ENCODE assay signal across 23 cellular contexts in genomic region chr12:125113800-125114199, GRCh38. TPM values are rescaled to one million over a fixed set of nuclear protein-coding genes. Genes with fewer than 3 reads are reported as not detected.
A peak's percentile ranks its signal among the peaks of the same experiment; 100 is the strongest.
DNase-seq lines count a peak whose midpoint lies in the region; ATAC-seq, FAIRE-seq and TF ChIP-seq lines count a peak whose summit lies in the region.
"Had no signal": no experiment of that assay in that cellular context is flagged by ENCODE, and none has a peak within 500 bp of the region (broad histone marks: within the 10 kb centered on the region; RNA-seq: fewer than 3 reads in every experiment).

No MANE protein-coding gene starts in this region.

- no peak overlapping the region for H3K27ac Mint-ChIP-seq in stimulated activated naive CD8-positive, alpha-beta T cell treated with anti-CD3 and anti-CD28 coated beads, Interleukin-15, amount 100 ng/mL, for 72 hours
- H3K27ac Mint-ChIP-seq in stimulated activated naive B cell treated with anti-CD40 and anti-IgM and Interleukin-4, amounts not matched to agents 10 μg/mL and 1 μg/mL and 100 μg/mL, for 72 hours: peak overlapping the region; percentile 62
- H3K27ac Mint-ChIP-seq: B cell, HFFc6 had no signal

- 79% methylated on average over 9 of the region's 9 CpGs; no CpG with 5 or more reads in 1 of the 2 experiments for whole genome bisulfite sequencing in H1 (ENCODE audit: extremely low coverage in 1 of 2, insufficient coverage in 1 of 2, insufficient read length in 1 of 2, insufficient replicate concordance in 2 of 2, low coverage in 1 of 2, low lambda C conversion rate in 2 of 2, missing lambda C conversion rate in 1 of 2), 2 experiments

- no peak overlapping the region for H3K4ac ChIP-seq in H1 (replicated peaks; ENCODE audit: insufficient read length, low read depth, low read length)

- H3K9ac ChIP-seq in H1 (replicated peaks in 1 of 4; ENCODE audit: extremely low read depth in 1 of 4, low read depth in 3 of 4, low read length in 3 of 4) (no peak overlapping the region), MM.1S (ENCODE audit: low read length) (no peak overlapping the region)
- H3K9ac ChIP-seq: BLaER1 had no signal

- H2BK5ac ChIP-seq in H1 (ENCODE audit: low read depth, low read length): no peak overlapping the region; the same call in 1 of the 2 replicates

- no peaks in the 10 kb centered on the region for H3K4me1 Mint-ChIP-seq in stimulated activated naive CD8-positive, alpha-beta T cell treated with anti-CD3 and anti-CD28 coated beads, Interleukin-15, amount 100 ng/mL, for 72 hours
- H3K4me1 Mint-ChIP-seq in stimulated activated naive B cell treated with anti-CD40 and anti-IgM and Interleukin-4, amounts not matched to agents 10 μg/mL and 1 μg/mL and 100 μg/mL, for 72 hours: peaks cover 4 to 13% of the 10 kb centered on the region in 2 donors
- H3K4me1 Mint-ChIP-seq: B cell; CD4-positive, CD25-positive, alpha-beta regulatory T cell; CD8-positive, alpha-beta memory T cell had no signal

- H3K36me3 Mint-ChIP-seq in stimulated activated naive B cell treated with anti-CD40 and anti-IgM and Interleukin-4, amounts not matched to agents 10 μg/mL and 1 μg/mL and 100 μg/mL, for 72 hours: peaks cover 54 to 77% of the 10 kb centered on the region in 2 donors

- no peaks in the 10 kb centered on the region for H3K9me2 ChIP-seq in MM.1S (replicated peaks; ENCODE audit: insufficient read depth, low read length)

- POLR2A ChIA-PET in H1 (lab: Charles Lee; ENCODE audit: partially characterized antibody): interaction anchor here (1.1 to 1.3 kb wide), 2 partner anchors 14 to 32 kb away, joined by 4 read pairs; no protein-coding TSS in a partner anchor

- peak; percentile 8 for ATAC-seq in stimulated activated naive CD8-positive, alpha-beta T cell treated with anti-CD3 and anti-CD28 coated beads, Interleukin-15, amount 100 ng/mL, for 72 hours
- no peak for ATAC-seq in stimulated activated naive CD8-positive, alpha-beta T cell treated with anti-CD3 and anti-CD28 coated beads, Interleukin-15, Interleukin-2, amounts not matched to agents 100 U/mL and 50 U/mL, for 24 hours
- no peak for ATAC-seq in stimulated activated naive B cell treated with anti-CD40 and anti-IgM and Interleukin-4, amounts not matched to agents 10 μg/mL and 1 μg/mL and 100 μg/mL, for 72 hours (replicated peaks)
- ATAC-seq in HG02678 (IDR thresholded peaks at IDR 0.05; ENCODE audit: unreplicated experiment) (no peak), GM21619 (IDR thresholded peaks at IDR 0.05; ENCODE audit: unreplicated experiment) (no peak)

- H3K18ac ChIP-seq in H1 (ENCODE audit: extremely low read depth, low read length): no peak overlapping the region

- H3K9me3 ChIP-seq in H1 (ENCODE audit: insufficient read depth in 2 of 2, low read depth in 1 of 2, low read length in 1 of 2) (no peaks in the 10 kb centered on the region), MM.1S (replicated peaks; ENCODE audit: insufficient read depth, low read length) (no peaks in the 10 kb centered on the region)
- H3K9me3 ChIP-seq: HAP-1 had no signal

- no peak for TF ChIP-seq RAD21 in H1 (IDR thresholded peaks at IDR 0.05 in 1 of 2, conservative IDR thresholded peaks at IDR 0.05 in 1 of 2; ENCODE audit: low read depth in 2 of 2, low read length in 2 of 2)

- H2BK15ac ChIP-seq in H1 (ENCODE audit: low read length): no peak overlapping the region

- no peaks in the 10 kb centered on the region for H3K23me2 ChIP-seq in H1 (ENCODE audit: low read depth, low read length)

- H4K91ac ChIP-seq in H1 (replicated peaks; ENCODE audit: insufficient read length, low read length): no peak overlapping the region

- no peak overlapping the region for H2BK20ac ChIP-seq in H1 (ENCODE audit: low read length)

- H3K4me2 ChIP-seq in H1 (ENCODE audit: insufficient read depth in 1 of 2, low read depth in 2 of 2, low read length in 2 of 2) (no peak overlapping the region), MM.1S (ENCODE audit: low read depth, low read length) (no peak overlapping the region)
- H3K4me2 ChIP-seq: BLaER1 had no signal

- no peak overlapping the region for H2BK12ac ChIP-seq in H1 (ENCODE audit: low read depth, low read length)

- H3K79me2 ChIP-seq in H1 (ENCODE audit: control insufficient read depth in 1 of 2, insufficient read depth in 2 of 2, low read length in 2 of 2) (no peaks in the 10 kb centered on the region), MM.1S (ENCODE audit: low read length) (no peaks in the 10 kb centered on the region)

- TF ChIP-seq EP300 in H1 (IDR thresholded peaks at IDR 0.05; ENCODE audit: borderline replicate concordance in 1 of 2, low read depth in 2 of 2, low read length in 2 of 2): no peak

- H3K36me3 ChIP-seq in H1 (ENCODE audit: control insufficient read depth in 2 of 4, insufficient read depth in 4 of 4, low read length in 3 of 4) (peaks cover 10 to 42% (median 15%) of the 10 kb centered on the region in 4 experiments; a peak in 6 of 8 replicates), MM.1S (replicated peaks; ENCODE audit: insufficient read depth, low read length) (no peaks in the 10 kb centered on the region)

- no peaks in the 10 kb centered on the region; the same call in 1 of the 2 replicates for H3K79me1 ChIP-seq in H1 (ENCODE audit: low read depth, low read length)

- H2AFZ ChIP-seq in H1 (ENCODE audit: low read length): no peak overlapping the region
- H2AFZ ChIP-seq in MM.1S (ENCODE audit: low read length): no peak overlapping the region

- no peak for TF ChIP-seq POLR2A in H1 (IDR thresholded peaks at IDR 0.05; ENCODE audit: control extremely low read depth in 1 of 2, low read depth in 2 of 2, low read length in 2 of 2)

- H3K9me3 Mint-ChIP-seq in stimulated activated naive CD8-positive, alpha-beta T cell treated with anti-CD3 and anti-CD28 coated beads, Interleukin-15, amount 100 ng/mL, for 72 hours: no peaks in the 10 kb centered on the region
- peaks cover 1 to 4% of the 10 kb centered on the region in 2 donors for H3K9me3 Mint-ChIP-seq in stimulated activated naive B cell treated with anti-CD40 and anti-IgM and Interleukin-4, amounts not matched to agents 10 μg/mL and 1 μg/mL and 100 μg/mL, for 72 hours
- H3K9me3 Mint-ChIP-seq: CD8-positive, alpha-beta memory T cell; HFFc6 had no signal

- no peak overlapping the region for H3K4me3 ChIP-seq in H1 (ENCODE audit: extremely low read depth in 1 of 4, insufficient read depth in 2 of 4, low read depth in 3 of 4, low read length in 4 of 4)
- H3K4me3 ChIP-seq in MM.1S (ENCODE audit: low read length): no peak overlapping the region
- H3K4me3 ChIP-seq: BLaER1, HAP-1 had no signal

- H3K27ac ChIP-seq in H1 (ENCODE audit: low read depth, low read length) (no peak overlapping the region; the same call in 1 of the 2 replicates), MM.1S (ENCODE audit: low read length) (no peak overlapping the region)
- H3K27ac ChIP-seq: 22Rv1, BLaER1, C4-2B had no signal

- H3F3A ChIP-seq in MM.1S (ENCODE audit: insufficient read depth, low read length): no peaks in the 10 kb centered on the region

- H3K14ac ChIP-seq in H1 (ENCODE audit: insufficient read length): no peak overlapping the region

- H3K56ac ChIP-seq in H1 (replicated peaks; ENCODE audit: insufficient read length, low read depth, low read length): no peak overlapping the region

- H4K20me1 ChIP-seq in H1 (replicated peaks in 1 of 2; ENCODE audit: control insufficient read depth in 1 of 2, insufficient read depth in 2 of 2, low read length in 2 of 2) (no peaks in the 10 kb centered on the region), MM.1S (ENCODE audit: insufficient read depth, low read length) (no peaks in the 10 kb centered on the region)
- H4K20me1 ChIP-seq: BLaER1 had no signal

- H3K4me3 Mint-ChIP-seq in stimulated activated naive CD8-positive, alpha-beta T cell treated with anti-CD3 and anti-CD28 coated beads, Interleukin-15, amount 100 ng/mL, for 72 hours: no peak overlapping the region
- peak overlapping the region in 1 of 2 donors; percentile 17 for H3K4me3 Mint-ChIP-seq in stimulated activated naive B cell treated with anti-CD40 and anti-IgM and Interleukin-4, amounts not matched to agents 10 μg/mL and 1 μg/mL and 100 μg/mL, for 72 hours
- H3K4me3 Mint-ChIP-seq: B cell; CD4-positive, CD25-positive, alpha-beta regulatory T cell; CD8-positive, alpha-beta memory T cell; HFFc6 had no signal

- CTCF ChIA-PET in H1 (lab: Charles Lee; ENCODE audit: partially characterized antibody): interaction anchor here (1.8 kb wide), 1 partner anchor 9 kb away, joined by 7 read pairs; no protein-coding TSS in a partner anchor

- H3K23ac ChIP-seq in H1 (ENCODE audit: insufficient read length): no peak overlapping the region

- no peaks in the 10 kb centered on the region for H3K4me1 ChIP-seq in H1 (replicated peaks in 1 of 4; ENCODE audit: control insufficient read depth in 3 of 4, insufficient read depth in 4 of 4, low read length in 3 of 4)
- H3K4me1 ChIP-seq in MM.1S (ENCODE audit: low read length): no peaks in the 10 kb centered on the region
- H3K4me1 ChIP-seq: HAP-1 had no signal

- H4K8ac ChIP-seq in H1 (ENCODE audit: extremely low read depth, insufficient read depth, low read length): peak overlapping the region; percentile 23; the same call in 1 of the 2 replicates

- no peak for TF ChIP-seq CTCF in H1 (IDR thresholded peaks at IDR 0.05; ENCODE audit: control extremely low read depth in 1 of 3, insufficient read depth in 1 of 3, low read depth in 1 of 3, low read length in 3 of 3)
- TF ChIP-seq CTCF in MM.1S (IDR thresholded peaks at IDR 0.05; ENCODE audit: low read length): no peak

- no peak for DNase-seq in stimulated activated naive CD8-positive, alpha-beta T cell treated with anti-CD3 and anti-CD28 coated beads, Interleukin-15, amount 100 ng/mL, for 72 hours
- no peak for DNase-seq in stimulated activated naive CD8-positive, alpha-beta T cell treated with anti-CD3 and anti-CD28 coated beads, Interleukin-15, Interleukin-2, amounts not matched to agents 100 U/mL and 50 U/mL, for 24 hours
- DNase-seq in H1 (ENCODE audit: low read depth in 1 of 2, low spot score in 2 of 2) (no peak), left kidney (ENCODE audit: low read depth, low spot score) (peak; percentile 85), MM.1S (no peak)
- no peak for DNase-seq in stimulated activated naive B cell treated with anti-CD40 and anti-IgM and Interleukin-4, amounts not matched to agents 10 μg/mL and 1 μg/mL and 100 μg/mL, for 72 hours
- DNase-seq: CD4-positive, CD25-positive, alpha-beta regulatory T cell; CD8-positive, alpha-beta memory T cell; DMS 273 treated with DMSO at 0.1 percent for 48 hours; DMS79; EL; GDM1; HFFc6 had no signal

- no peak for FAIRE-seq in H1 (lab: Jason Lieb, UNC)
- FAIRE-seq: A204.1, D721Med, GM12891 had no signal

- no peak overlapping the region for H2AK5ac ChIP-seq in H1 (ENCODE audit: low read depth, low read length)

- H4K5ac ChIP-seq in H1 (ENCODE audit: insufficient read length, low read depth, low read length): no peak overlapping the region

- no peaks in the 10 kb centered on the region for H3K27me3 ChIP-seq in H1 (replicated peaks in 1 of 4; ENCODE audit: control insufficient read depth in 3 of 4, extremely low read depth in 1 of 4, insufficient read depth in 3 of 4, low read length in 3 of 4)
- no peaks in the 10 kb centered on the region for H3K27me3 ChIP-seq in MM.1S (replicated peaks; ENCODE audit: insufficient read depth, low read length)
- H3K27me3 ChIP-seq: BLaER1 had no signal

- H2BK120ac ChIP-seq in H1 (replicated peaks; ENCODE audit: low read depth, low read length): no peak overlapping the region

- H3K27me3 Mint-ChIP-seq in stimulated activated naive CD8-positive, alpha-beta T cell treated with anti-CD3 and anti-CD28 coated beads, Interleukin-15, amount 100 ng/mL, for 72 hours: no peaks in the 10 kb centered on the region
- no peaks in the 10 kb centered on the region for H3K27me3 Mint-ChIP-seq in stimulated activated naive B cell treated with anti-CD40 and anti-IgM and Interleukin-4, amounts not matched to agents 10 μg/mL and 1 μg/mL and 100 μg/mL, for 72 hours
- H3K27me3 Mint-ChIP-seq: B cell; CD4-positive, CD25-positive, alpha-beta regulatory T cell had no signal

RNA-seq across cellular contexts. Expression of gene AACS, which starts 48.6 kb away (rescaled TPM):
- total RNA-seq in H1 (2021; fragmentation: NEBNext Ultra II Directional; extraction: Animal tissue kit (Norgen Biotek cat#: 25700)): 52.4 and 54.6 TPM in 2 replicates
- 51.9 and 60.8 TPM in 2 replicates for polyA plus RNA-seq in H1 (2011; rRNA removed)
- polyA plus RNA-seq in H1 (2011; cell fraction: cytosol; rRNA removed): 40.7 TPM
- polyA plus RNA-seq in H1 (2011; cell fraction: nucleus; rRNA removed): 79.8 TPM
- 44.6 to 57.4 TPM (median 56.9 TPM) in 4 replicates for polyA plus RNA-seq in H1 (2012, experiment 1 of 2)
- 57.2 TPM for polyA plus RNA-seq in H1 (2012, experiment 2 of 2)
- polyA plus RNA-seq in H1 (2013, experiment 1 of 2): 26.7 TPM
- polyA plus RNA-seq in H1 (2013, experiment 2 of 2): 25.2 TPM
- 66.1 and 81.3 TPM in 2 replicates for polyA minus RNA-seq in H1 (2011; rRNA and poly(A)+ RNA removed)
- polyA minus RNA-seq in H1 (2011; cell fraction: cytosol; rRNA and poly(A)+ RNA removed): 36.7 TPM
- polyA minus RNA-seq in H1 (2011; cell fraction: nucleus; rRNA and poly(A)+ RNA removed): 35.1 TPM
